In the genomic region with DNA sequence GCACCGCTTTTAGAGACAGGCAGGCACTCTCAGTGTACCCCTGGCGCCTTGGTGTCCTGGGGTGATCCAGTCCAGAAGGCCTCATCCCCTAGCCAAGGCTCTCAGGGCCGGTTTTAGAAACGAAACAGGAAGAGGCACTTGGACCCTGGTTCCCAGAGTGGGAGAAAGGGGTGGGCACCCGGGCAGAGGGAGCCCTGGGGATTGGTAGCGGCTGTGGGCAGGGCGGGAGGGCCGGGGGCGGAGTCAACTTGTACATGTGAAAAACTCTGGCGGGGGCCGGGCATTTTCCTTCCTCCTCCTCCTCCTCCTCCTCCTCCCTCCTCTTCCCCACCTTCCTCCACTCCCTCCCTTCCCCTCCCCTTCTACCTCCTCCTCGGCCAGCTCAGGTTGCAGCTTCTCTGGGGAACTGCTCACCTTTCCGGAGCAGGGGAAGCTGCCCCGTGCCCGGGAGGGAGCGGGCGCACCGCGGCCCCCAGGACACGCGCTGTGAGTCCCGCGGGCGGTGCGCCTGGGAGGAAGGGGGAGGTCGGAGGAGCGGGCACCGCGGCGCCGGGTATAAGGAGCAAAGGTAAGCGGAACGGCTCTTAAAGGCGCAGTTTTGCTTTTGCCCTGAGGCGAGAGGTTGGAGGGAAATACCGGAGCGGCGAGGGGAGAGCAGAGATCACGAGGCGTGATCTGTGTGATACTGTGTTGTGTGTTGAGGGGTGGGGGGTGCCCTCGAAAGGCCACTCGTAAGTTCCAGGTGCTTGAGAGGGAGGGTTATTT, we compare ENCODE assay signal across 8 cellular contexts. TPM values are rescaled to one million over a fixed set of nuclear protein-coding genes. Genes with fewer than 3 reads are reported as not detected.
A peak's percentile ranks its signal among the peaks of the same experiment; 100 is the strongest.
DNase-seq lines count a peak whose midpoint lies in the region; ATAC-seq and TF ChIP-seq lines count a peak whose summit lies in the region.

A gene (plus strand): TSS at position 359 of the 765 bp plus-strand sequence. CDS start 18,499 bp downstream, outside the sequence.

- no TSS peak for BruUV-seq in PC-9 (replicated peaks; lab: Mats Ljungman, UMichigan)

- POLR2A ChIA-PET in PC-9 (lab: Charles Lee; ENCODE audit: unreplicated experiment): interaction anchor here (0.5 to 0.8 kb wide), 6 partner anchors 26 to 881 kb away, joined by 3 to 19 read pairs (median 4); no protein-coding TSS in a partner anchor

- peak within 1 kb of the TSS; percentile 18 to 80 (median 59) for H3K27ac Mint-ChIP-seq in IgD-negative memory B cell

- H3K36me3 ChIP-seq in BLaER1: 0 out of 2 replicates have a peak, but pooled peaks cover 3% of the 10 kb centered on the region
- H3K36me3 ChIP-seq in PC-9 (ENCODE audit: low read depth): no peaks in the 10 kb centered on the region
- H3K36me3 ChIP-seq in adipocyte (ENCODE audit: control insufficient read depth, insufficient read depth, low read length, severe bottlenecking): no peaks in the 10 kb centered on the region
- H3K36me3 ChIP-seq in trophoblast cell (ENCODE audit: control insufficient read depth in 1 of 2, insufficient read depth in 2 of 2, low read length in 2 of 2): no peaks in the 10 kb centered on the region

- H3K36me3 Mint-ChIP-seq in IgD-negative memory B cell: no peaks in the 10 kb centered on the region

- peak within 1 kb of the TSS; percentile 55 for H2BK12ac ChIP-seq in trophoblast cell (ENCODE audit: low read length)

- no peak within 1 kb of the TSS for H2AK5ac ChIP-seq in trophoblast cell (ENCODE audit: low read length)

- ATAC-seq in left ventricle myocardium superior: peak; percentile 87
- no peak for ATAC-seq in HG02763 (IDR thresholded peaks at IDR 0.05; ENCODE audit: unreplicated experiment)

- DNase-seq in PC-9: peak; percentile 71 to 78
- DNase-seq in adipocyte (ENCODE audit: low read depth): peak; percentile 36
- peak; percentile 90 for DNase-seq in left ventricle myocardium superior
- peak; percentile 18 to 51 for DNase-seq in trophoblast cell
- no peak for DNase-seq in erythroblast (lab: John Stamatoyannopoulos, UW)

- no peak within 1 kb of the TSS for H3K23ac ChIP-seq in trophoblast cell (ENCODE audit: low read length)

- H3K27me3 Mint-ChIP-seq in IgD-negative memory B cell: peaks cover 9% of the 10 kb centered on the region

- peak within 1 kb of the TSS; percentile 86 for H4K91ac ChIP-seq in trophoblast cell (ENCODE audit: low read depth, low read length)

- CTCF ChIA-PET in PC-9 (lab: Charles Lee): interaction anchor here (0.5 kb wide), 1 partner anchor 759 kb away, joined by 17 read pairs; no protein-coding TSS in a partner anchor

- H3K4me2 ChIP-seq in BLaER1 (peak within 1 kb of the TSS; percentile 93), PC-9 (peak within 1 kb of the TSS; percentile 100), trophoblast cell (ENCODE audit: low read length) (peak within 1 kb of the TSS; percentile 88)

- peak within 1 kb of the TSS; percentile 78 for H2BK120ac ChIP-seq in trophoblast cell (ENCODE audit: insufficient read depth, low read length, poor library complexity)

- H2AFZ ChIP-seq in PC-9 (peak within 1 kb of the TSS; percentile 99), trophoblast cell (ENCODE audit: insufficient read depth, low read length, poor library complexity) (peak within 1 kb of the TSS; percentile 24)

- no peak for TF ChIP-seq CTCF in PC-9 (conservative IDR thresholded peaks at IDR 0.05)

- H3K18ac ChIP-seq in trophoblast cell (ENCODE audit: low read length): peak within 1 kb of the TSS; percentile 76

- H3K27me3 ChIP-seq in BLaER1 (no peaks in the 10 kb centered on the region), PC-9 (ENCODE audit: insufficient read depth, low read depth) (no peaks in the 10 kb centered on the region), adipocyte (replicated peaks; ENCODE audit: control insufficient read depth, insufficient read depth, low read length) (peaks cover 29% of the 10 kb centered on the region), trophoblast cell (ENCODE audit: insufficient read depth, low read length) (no peaks in the 10 kb centered on the region)

- peak within 1 kb of the TSS; percentile 67 for H4K12ac ChIP-seq in trophoblast cell (ENCODE audit: low read depth, low read length)

- peak within 1 kb of the TSS; percentile 66 for H2BK5ac ChIP-seq in trophoblast cell (ENCODE audit: low read depth, low read length, poor library complexity)

- H3K9me2 ChIP-seq in PC-9 (ENCODE audit: insufficient read depth): no peaks in the 10 kb centered on the region

- peak within 1 kb of the TSS; percentile 55 for H3K4ac ChIP-seq in trophoblast cell (ENCODE audit: low read depth, low read length)

- H3K9me3 Mint-ChIP-seq in IgD-negative memory B cell: peaks cover 0 to 1% (median 0%) of the 10 kb centered on the region in 3 donors

- peak within 1 kb of the TSS; percentile 66 for H4K8ac ChIP-seq in trophoblast cell (ENCODE audit: low read depth, low read length)

- H3K9ac ChIP-seq in BLaER1 (peak within 1 kb of the TSS; percentile 84), adipocyte (ENCODE audit: low read length) (no peak within 1 kb of the TSS), trophoblast cell (ENCODE audit: low read length) (peak within 1 kb of the TSS; percentile 54)

- peaks cover 39% of the 10 kb centered on the region for H4K20me1 ChIP-seq in BLaER1
- H4K20me1 ChIP-seq in PC-9 (ENCODE audit: insufficient read depth): no peaks in the 10 kb centered on the region

- H3K79me2 ChIP-seq in PC-9 (ENCODE audit: low read depth) (peaks cover 15% of the 10 kb centered on the region), trophoblast cell (ENCODE audit: control insufficient read depth, insufficient read depth, low read length, poor library complexity) (peaks cover 4% of the 10 kb centered on the region)

- H3K79me1 ChIP-seq in trophoblast cell (ENCODE audit: low read length): peaks cover 18% of the 10 kb centered on the region

- peaks cover 49% of the 10 kb centered on the region for H3K4me1 ChIP-seq in BLaER1
- peaks cover 14% of the 10 kb centered on the region for H3K4me1 ChIP-seq in PC-9 (replicated peaks; ENCODE audit: insufficient read depth)
- H3K4me1 ChIP-seq in adipocyte (ENCODE audit: control insufficient read depth, insufficient read depth, low read length): peaks cover 4% of the 10 kb centered on the region
- peaks cover 20 to 34% of the 10 kb centered on the region in 2 experiments for H3K4me1 ChIP-seq in trophoblast cell (ENCODE audit: control insufficient read depth in 1 of 2, insufficient read depth in 2 of 2, low read length in 2 of 2)

- H3K27ac ChIP-seq in BLaER1: peak within 1 kb of the TSS; percentile 80
- H3K27ac ChIP-seq in PC-9: peak within 1 kb of the TSS; percentile 31
- H3K27ac ChIP-seq in trophoblast cell (ENCODE audit: low read depth, low read length): peak within 1 kb of the TSS; percentile 80

- intact Hi-C loops in PC-9 (cut with micrococcal nuclease; ENCODE audit: unreplicated experiment): loop anchor here (1.0 kb wide), 1 partner anchor 11 kb away; no protein-coding TSS in a partner anchor
- intact Hi-C loops in left ventricle myocardium superior (cut with micrococcal nuclease): no loop called here

- peaks cover 12% of the 10 kb centered on the region; the same call in 1 of the 2 replicates for H3F3A ChIP-seq in PC-9 (ENCODE audit: insufficient read depth, low read depth)

- H3K9me3 ChIP-seq in BLaER1 (no peaks in the 10 kb centered on the region), PC-9 (ENCODE audit: insufficient read depth, low read depth) (no peaks in the 10 kb centered on the region), adipocyte (ENCODE audit: control insufficient read depth, low read length) (no peaks in the 10 kb centered on the region), trophoblast cell (ENCODE audit: insufficient read depth, low read depth, low read length) (no peaks in the 10 kb centered on the region)

- peak within 1 kb of the TSS; percentile 49 to 93 (median 88) for H3K4me3 Mint-ChIP-seq in IgD-negative memory B cell

- peaks cover 0 to 11% (median 9%) of the 10 kb centered on the region in 3 donors for H3K4me1 Mint-ChIP-seq in IgD-negative memory B cell

- TF ChIP-seq POLR2A in erythroblast (IDR thresholded peaks at IDR 0.05; ENCODE audit: low read length): no peak

- H3K4me3 ChIP-seq in BLaER1 (peak within 1 kb of the TSS; percentile 82), PC-9 (peak within 1 kb of the TSS; percentile 88), adipocyte (ENCODE audit: low read length) (peak within 1 kb of the TSS; percentile 64), trophoblast cell (ENCODE audit: low read depth, low read length) (peak within 1 kb of the TSS; percentile 67)

- WGBS in trophoblast cell (ENCODE audit: extremely low coverage, insufficient coverage, insufficient read length): 0% methylated on average over 1 of the region's 42 CpGs

- peak within 1 kb of the TSS; percentile 63 for H3K14ac ChIP-seq in trophoblast cell (ENCODE audit: low read length)

RNA-seq across cellular contexts. Expression of the gene that starts here (rescaled TPM):
- polyA plus RNA-seq in IgD-negative memory B cell: 0.95 TPM
- total RNA-seq in PC-9 (2021) (35.3 and 36.2 TPM in 2 replicates), left ventricle myocardium superior (209 TPM)
- polyA plus RNA-seq in trophoblast cell (2013): 22.8 and 24.6 TPM in 2 replicates

Comparison
In these comparisons a context has a peak if more than half of its experiments do, and no peak if none do; other contexts are left out.
1. DNase-seq: peak in PC-9 (2 of 2), adipocyte (single experiment), left ventricle myocardium superior (single experiment) and trophoblast cell (2 of 2); none in erythroblast (0 of 2).
2. Peak in every context shown above with its lines, with median percentiles within 50 percentile points of each other: H3K27ac ChIP-seq, H3K4me2 ChIP-seq and H3K4me3 ChIP-seq.